ENCODE assay signal across 17 cellular contexts in genomic region chr17:47898246-47898645, GRCh38. TPM values are rescaled to one million over a fixed set of nuclear protein-coding genes. Genes with fewer than 3 reads are reported as not detected.
DNase-seq lines count a peak whose midpoint lies in the region; ATAC-seq, FAIRE-seq and TF ChIP-seq lines count a peak whose summit lies in the region.
"Had no signal": no experiment of that assay in that cellular context is flagged by ENCODE, and none has a peak within 500 bp of the region (broad histone marks: within the 10 kb centered on the region; RNA-seq: fewer than 3 reads in every experiment).

No MANE protein-coding gene starts in this region.

- DNase-seq in heart right ventricle: no peak
- DNase-seq in Right ventricle myocardium inferior (ENCODE audit: missing footprints): no peak
- DNase-seq in OCI-LY7 (ENCODE audit: low spot score): no peak
- no peak for DNase-seq in suprapubic skin (ENCODE audit: low spot score in 2 of 2)
- no peak for DNase-seq in inferior parietal cortex (ENCODE audit: extremely low spot score)
- no peak for DNase-seq in GM12891 (ENCODE audit: insufficient read length, low spot score)
- DNase-seq: activated naive CD8-positive, alpha-beta T cell treated with anti-CD3 and anti-CD28 coated beads for 36 hours; Caco-2; NCI-H1105 treated with DMSO at 0.1 percent for 48 hours; NCI-H2227 treated with DMSO at 0.1 percent for 48 hours; stimulated activated CD4-positive, alpha-beta T cell treated with anti-CD3 and anti-CD28 coated beads, Interleukin-4, amount 100 ng/mL, for 4 hours; T-helper 1 cell had no signal

- TF ChIP-seq EP300 in gastroesophageal sphincter (IDR thresholded peaks at IDR 0.05): no peak
- TF ChIP-seq EP300 in suprapubic skin (IDR thresholded peaks at IDR 0.05): no peak

- peaks cover 32% of the 10 kb centered on the region for H3K79me2 ChIP-seq in OCI-LY7 (ENCODE audit: insufficient read depth, low read depth, low read length)

- H3K9me3 ChIP-seq in heart right ventricle (no peaks in the 10 kb centered on the region), OCI-LY7 (ENCODE audit: low read length) (no peaks in the 10 kb centered on the region), gastroesophageal sphincter (no peaks in the 10 kb centered on the region), suprapubic skin (no peaks in the 10 kb centered on the region)
- H3K9me3 ChIP-seq: Caco-2 had no signal

- ATAC-seq in heart right ventricle (no peak), Right ventricle myocardium inferior (no peak), gastroesophageal sphincter (no peak), HG02610 (IDR thresholded peaks at IDR 0.05; ENCODE audit: unreplicated experiment) (no peak)
- ATAC-seq: sciatic nerve; stimulated activated memory B cell treated with anti-CD40 and anti-IgM and Interleukin-4, amounts not matched to agents 10 μg/mL and 1 μg/mL and 100 μg/mL, for 72 hours had no signal

- BruUV-seq in OCI-LY7 (replicated peaks; lab: Mats Ljungman, UMichigan): no TSS peak

- H3K27ac ChIP-seq in heart right ventricle (peak overlapping the region in 9 of 10 donors; percentile 96 to 100 (median 99)), OCI-LY7 (ENCODE audit: low read depth, low read length, poor library complexity, severe bottlenecking) (no peak overlapping the region), gastroesophageal sphincter (peak overlapping the region in 3 of 4 donors; percentile 99), suprapubic skin (peak overlapping the region; percentile 96)

- no peaks in the 10 kb centered on the region for H3K27me3 ChIP-seq in heart right ventricle
- H3K27me3 ChIP-seq in gastroesophageal sphincter: no peaks in the 10 kb centered on the region
- no peaks in the 10 kb centered on the region for H3K27me3 ChIP-seq in suprapubic skin

- intact Hi-C loops in heart right ventricle (cut with DNase I): loop anchor here in 5 of 10 donors (5.0 to 10.0 kb wide), 3 partner anchors 44 to 49 kb away; partner anchors contain the start of gene PNPO (in 2 of the 5)
- intact Hi-C loops in Right ventricle myocardium inferior (cut with DNase I): loop anchor here (10.0 kb wide), 1 partner anchor 203 kb away; the partner anchor contains the start of gene TBKBP1
- intact Hi-C loops in OCI-LY7 (cut with micrococcal nuclease; ENCODE audit: unreplicated experiment): loop anchor here (5.0 kb wide), 1 partner anchor 119 kb away; no protein-coding TSS in a partner anchor

- POLR2A ChIA-PET in OCI-LY7 (lab: Charles Lee): interaction anchor here (0.5 kb wide), 1 partner anchor 157 kb away, joined by 3 read pairs; no protein-coding TSS in a partner anchor

- TF ChIP-seq POLR2A in gastroesophageal sphincter (IDR thresholded peaks at IDR 0.05) (no peak), suprapubic skin (IDR thresholded peaks at IDR 0.05) (no peak), GM12891 (IDR thresholded peaks at IDR 0.05; ENCODE audit: low read depth, low read length) (no peak)

- CTCF ChIA-PET in OCI-LY7 (lab: Charles Lee; ENCODE audit: unreplicated experiment): no interaction called here

- H3K4me2 ChIP-seq in OCI-LY7 (ENCODE audit: low read length): peak overlapping the region; percentile 97; the same call in 1 of the 2 replicates

- no peak for FAIRE-seq in GM12891 (lab: Jason Lieb, UNC)

- H3K9me2 ChIP-seq in OCI-LY7 (ENCODE audit: insufficient read depth, low read length): no peaks in the 10 kb centered on the region

- H3K4me1 ChIP-seq in heart right ventricle (peaks cover 14 to 80% (median 61%) of the 10 kb centered on the region in 9 donors), OCI-LY7 (ENCODE audit: insufficient read depth, low read length, poor library complexity, severe bottlenecking) (peaks cover 29% of the 10 kb centered on the region), gastroesophageal sphincter (peaks cover 3 to 79% (median 16%) of the 10 kb centered on the region in 3 donors), suprapubic skin (peaks cover 42% of the 10 kb centered on the region)

- H3K36me3 ChIP-seq in heart right ventricle (peaks cover 0 to 15% (median 0%) of the 10 kb centered on the region in 9 donors), OCI-LY7 (ENCODE audit: insufficient read depth, low read length) (peaks cover 27% of the 10 kb centered on the region; the same call in 1 of the 2 replicates), gastroesophageal sphincter (peaks cover 0 to 17% of the 10 kb centered on the region in 2 donors), suprapubic skin (peaks cover 4% of the 10 kb centered on the region)

- H2AFZ ChIP-seq in OCI-LY7 (ENCODE audit: low read length): no peak overlapping the region

- H4K20me1 ChIP-seq in OCI-LY7 (ENCODE audit: insufficient read depth, low read length): no peaks in the 10 kb centered on the region

- TF ChIP-seq CTCF in heart right ventricle (IDR thresholded peaks at IDR 0.05) (no peak), OCI-LY7 (conservative IDR thresholded peaks at IDR 0.05; ENCODE audit: low read length) (no peak), gastroesophageal sphincter (IDR thresholded peaks at IDR 0.05) (no peak), suprapubic skin (IDR thresholded peaks at IDR 0.05) (no peak)

- H3K4me3 ChIP-seq in heart right ventricle: no peak overlapping the region
- no peak overlapping the region for H3K4me3 ChIP-seq in OCI-LY7 (ENCODE audit: low read depth, low read length, poor library complexity, severe bottlenecking)
- H3K4me3 ChIP-seq in gastroesophageal sphincter: no peak overlapping the region
- no peak overlapping the region for H3K4me3 ChIP-seq in suprapubic skin

TF ChIP-seq in GM12891, 5 proteins besides CTCF, POLR2A, EP300 and RAD21:
- TF ChIP-seq TAF1 (IDR thresholded peaks at IDR 0.05; ENCODE audit: low read depth, low read length): no peak
- TF ChIP-seq POLR2AphosphoS5 (IDR thresholded peaks at IDR 0.05; ENCODE audit: low read depth, low read length): no peak
- TF ChIP-seq POU2F2 (IDR thresholded peaks at IDR 0.05; ENCODE audit: low read depth, low read length): no peak
- no peak for TF ChIP-seq PAX5 (IDR thresholded peaks at IDR 0.05; ENCODE audit: insufficient read depth, low read length, severe bottlenecking)
- TF ChIP-seq SPI1 (IDR thresholded peaks at IDR 0.05; ENCODE audit: low read depth, low read length): no peak

RNA-seq across cellular contexts. Expression of gene SP2, which starts 2.2 kb away (rescaled TPM):
- total RNA-seq in heart right ventricle (10 to 100 TPM; 13.0 to 18.3 (median 15.9) TPM), Right ventricle myocardium inferior (11.7 TPM), OCI-LY7 (2022) (22.1 and 24.1 TPM in 2 replicates), gastroesophageal sphincter (10 to 100 TPM in 2 of 4 donors, 1 to 10 TPM in 2; 3.4 to 16.2 (median 10.0) TPM), suprapubic skin (10 to 100 TPM in 2 of 4 donors, 1 to 10 TPM in 2; 6.9 to 12.7 (median 9.8) TPM)
- 1 to 10 TPM; 4.3 to 8.0 TPM for polyA plus RNA-seq in heart right ventricle
- total RNA-seq in OCI-LY7 (2014; rRNA removed; shearing (Covaris generic)): 2.3 and 5.8 TPM in 2 replicates
- polyA plus RNA-seq in GM12891 (2012; ENCODE audit: low read depth, missing spikeins): 9.9 TPM

RNA-seq across cellular contexts. Expression of gene PNPO, which starts 43.1 kb away (rescaled TPM):
- total RNA-seq in heart right ventricle: 10 to 100 TPM; 22.8 to 37.0 (median 31.5) TPM
- polyA plus RNA-seq in heart right ventricle: 10 to 100 TPM in 1 of 2 donors, 1 to 10 TPM in 1; 9.5 to 10.9 TPM
- total RNA-seq in Right ventricle myocardium inferior: 27.8 TPM
- total RNA-seq in OCI-LY7 (2014; rRNA removed; shearing (Covaris generic)): 14.0 and 14.7 TPM in 2 replicates
- total RNA-seq in OCI-LY7 (2022): 30.4 and 33.8 TPM in 2 replicates
- 10 to 100 TPM; 20.3 to 43.9 (median 21.9) TPM for total RNA-seq in gastroesophageal sphincter
- 10 to 100 TPM; 14.6 to 33.6 (median 24.7) TPM for total RNA-seq in suprapubic skin
- 14.5 TPM for polyA plus RNA-seq in GM12891 (2012; ENCODE audit: low read depth, missing spikeins)

RNA-seq across cellular contexts. Expression of gene SP6, which starts 47.3 kb away (rescaled TPM):
- total RNA-seq in heart right ventricle (under 1 TPM; 0.05 to 0.51 (median 0.20) TPM), Right ventricle myocardium inferior (0.19 TPM), OCI-LY7 (2022) (0.08 and 0.24 TPM in 2 replicates), gastroesophageal sphincter (under 1 TPM; 0.12 to 0.31 (median 0.14) TPM), suprapubic skin (10 to 100 TPM in 3 of 4 donors, 1 to 10 TPM in 1; 6.6 to 29.3 (median 19.9) TPM)
- polyA plus RNA-seq in heart right ventricle: 1 to 10 TPM in 1 of 2 donors, under 1 TPM in 1; 0.22 to 1.9 TPM
- total RNA-seq in OCI-LY7 (2014; rRNA removed; shearing (Covaris generic)): 0.08 and 0.22 TPM in 2 replicates
- polyA plus RNA-seq in GM12891 (2012; ENCODE audit: low read depth, missing spikeins): 0.09 TPM
- total RNA-seq: activated naive CD8-positive, alpha-beta T cell treated with anti-CD3 and anti-CD28 coated beads for 36 hours had no signal

RNA-seq across cellular contexts. Expression of gene SCRN2, which starts 57.2 kb away (rescaled TPM):
- total RNA-seq in heart right ventricle (10 to 100 TPM; 25.6 to 38.2 (median 34.5) TPM), Right ventricle myocardium inferior (27.0 TPM), OCI-LY7 (2022) (37.3 and 39.1 TPM in 2 replicates), gastroesophageal sphincter (10 to 100 TPM; 17.4 to 28.9 (median 21.8) TPM), suprapubic skin (10 to 100 TPM; 22.3 to 46.4 (median 34.7) TPM)
- polyA plus RNA-seq in heart right ventricle: 10 to 100 TPM; 20.6 to 82.5 TPM
- total RNA-seq in OCI-LY7 (2014; rRNA removed; shearing (Covaris generic)): 33.9 and 42.9 TPM in 2 replicates
- 21.0 TPM for polyA plus RNA-seq in GM12891 (2012; ENCODE audit: low read depth, missing spikeins)

RNA-seq across cellular contexts. Expression of gene PRR15L, which starts 59.4 kb away (rescaled TPM):
- not detected for total RNA-seq in heart right ventricle
- polyA plus RNA-seq in heart right ventricle: not detected
- not detected for total RNA-seq in Right ventricle myocardium inferior
- total RNA-seq in OCI-LY7 (2014; rRNA removed; shearing (Covaris generic)): not detected in 2 replicates
- not detected in 2 replicates for total RNA-seq in OCI-LY7 (2022)
- 1 to 10 TPM in 1 of 4 donors, under 1 TPM in 1, not detected in 2; 0.19 to 3.5 TPM for total RNA-seq in gastroesophageal sphincter
- 10 to 100 TPM; 11.4 to 27.1 (median 21.8) TPM for total RNA-seq in suprapubic skin
- 0.08 TPM for polyA plus RNA-seq in GM12891 (2012; ENCODE audit: low read depth, missing spikeins)
- total RNA-seq: activated naive CD8-positive, alpha-beta T cell treated with anti-CD3 and anti-CD28 coated beads for 36 hours; chondrocyte; sciatic nerve had no signal
